Comparison of ENCODE assay signal across 1 cellular context in the genomic region with DNA sequence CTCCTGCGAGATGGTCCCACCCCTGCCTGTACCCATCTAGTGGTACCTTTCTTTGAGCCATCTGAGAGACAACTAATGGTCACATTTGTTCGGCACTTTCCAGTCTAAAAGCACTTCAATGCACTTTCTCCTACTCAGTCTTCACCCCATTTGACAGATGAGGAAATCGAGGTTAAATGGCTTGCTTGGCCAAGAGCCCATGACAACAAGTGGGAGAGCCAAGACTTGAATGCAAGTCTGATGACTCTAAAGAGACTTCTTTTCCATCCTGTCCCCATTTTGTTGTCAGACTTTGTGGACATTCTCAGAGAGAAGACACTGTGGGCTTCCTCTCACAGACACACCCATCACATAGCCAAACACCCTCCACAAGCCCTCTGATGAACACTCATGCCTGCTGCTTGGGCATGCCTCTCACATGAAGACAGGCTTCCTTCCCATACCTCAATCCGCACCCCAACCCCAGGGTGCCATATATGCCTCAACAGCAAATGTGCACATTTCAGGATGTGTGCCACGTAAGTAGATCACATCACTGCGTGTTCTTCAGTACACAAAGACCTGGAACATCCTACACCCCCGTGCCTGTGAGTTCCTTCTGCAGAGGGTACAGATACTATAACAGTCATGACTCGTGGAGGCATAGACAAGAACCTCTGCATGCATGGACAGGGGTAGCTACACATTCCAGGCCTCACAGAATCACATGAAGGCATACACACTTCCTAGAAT.
A peak's percentile ranks its signal among the peaks of the same experiment; 100 is the strongest.
TF ChIP-seq lines count a peak whose summit lies in the region.

No MANE protein-coding gene starts in this region.

TF ChIP-seq in K562, 482 proteins besides CTCF, POLR2A, EP300 and RAD21:
- TF ChIP-seq BCOR (IDR thresholded peaks at IDR 0.05) (peak; percentile 38; the same call in 1 of the 2 replicates), RBM25 (IDR thresholded peaks at IDR 0.05; ENCODE audit: low read depth, low read length, severe bottlenecking) (peak; percentile 66), PTBP1 (IDR thresholded peaks at IDR 0.05; ENCODE audit: low read depth, low read length) (no peak)
